8 cellular contexts compared by ENCODE assay signal in the genomic region with DNA sequence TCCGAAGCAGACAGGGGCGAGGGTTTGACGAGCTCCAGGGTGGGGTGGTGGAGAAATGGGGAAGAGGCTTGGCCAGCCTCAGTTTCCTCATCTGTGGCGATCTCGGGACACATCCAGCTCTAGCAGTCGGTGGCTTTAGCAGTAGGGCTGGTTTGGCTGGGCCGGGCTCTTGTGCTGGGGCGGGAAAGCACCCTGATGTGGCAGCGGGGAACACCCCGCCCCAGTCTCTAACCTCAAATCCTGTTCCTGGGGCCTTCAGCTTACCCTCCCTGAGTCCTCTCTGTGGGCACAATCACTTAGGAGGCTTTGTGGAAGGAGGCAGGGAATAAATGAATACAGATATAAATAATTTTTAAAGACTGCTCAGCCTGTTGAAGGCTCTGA. TPM values are rescaled to one million over a fixed set of nuclear protein-coding genes. Genes with fewer than 3 reads are reported as not detected.
DNase-seq lines count a peak whose midpoint lies in the region; ATAC-seq and TF ChIP-seq lines count a peak whose summit lies in the region.

No MANE protein-coding gene starts in this region.

- peak overlapping the region; percentile 98 to 99 for H3K27ac Mint-ChIP-seq in activated naive CD4-positive, alpha-beta T cell treated with anti-CD3 and anti-CD28 coated beads, Interleukin-2, amount 50 U/mL, for 72 hours

- no peaks in the 10 kb centered on the region for H3K9me3 ChIP-seq in RWPE2 (ENCODE audit: severe bottlenecking)

- H3K4me3 ChIP-seq in RWPE2 (ENCODE audit: severe bottlenecking): peak overlapping the region; percentile 96

- peak overlapping the region; percentile 82 for H3K27ac ChIP-seq in RWPE2 (ENCODE audit: poor library complexity, severe bottlenecking)

- no peaks in the 10 kb centered on the region for H3K27me3 ChIP-seq in RWPE2 (ENCODE audit: insufficient read depth, poor library complexity, severe bottlenecking)

- ATAC-seq in GM18502 (IDR thresholded peaks at IDR 0.05; ENCODE audit: poor library complexity, unreplicated experiment) (peak; percentile 35), HG02763 (IDR thresholded peaks at IDR 0.05; ENCODE audit: unreplicated experiment) (peak; percentile 22), RWPE2 (ENCODE audit: low read depth) (peak; percentile 24)
- peak; percentile 29 to 62 for ATAC-seq in activated naive CD4-positive, alpha-beta T cell treated with anti-CD3 and anti-CD28 coated beads, Interleukin-2, amount 50 U/mL, for 72 hours

- H3K4me1 ChIP-seq in RWPE2 (ENCODE audit: insufficient read depth, poor library complexity, severe bottlenecking): peaks cover 6% of the 10 kb centered on the region

- H3K36me3 Mint-ChIP-seq in activated naive CD4-positive, alpha-beta T cell treated with anti-CD3 and anti-CD28 coated beads, Interleukin-2, amount 50 U/mL, for 72 hours: peaks cover 22 to 34% of the 10 kb centered on the region in 2 donors

- H3K9me3 Mint-ChIP-seq in activated naive CD4-positive, alpha-beta T cell treated with anti-CD3 and anti-CD28 coated beads, Interleukin-2, amount 50 U/mL, for 72 hours: no peaks in the 10 kb centered on the region

- peaks cover 22% of the 10 kb centered on the region for H3K36me3 ChIP-seq in RWPE2 (ENCODE audit: low read depth)

- DNase-seq in RWPE2 (ENCODE audit: low spot score) (no peak), hepatic stellate cell (ENCODE audit: low spot score) (peak; percentile 43), NCI-H524 treated with DMSO at 0.1 percent for 48 hours (lab: John Stamatoyannopoulos, UW) (no peak), NCI-H128 (lab: John Stamatoyannopoulos, UW; ENCODE audit: unreplicated experiment) (no peak)
- peak; percentile 67 to 82 for DNase-seq in activated naive CD4-positive, alpha-beta T cell treated with anti-CD3 and anti-CD28 coated beads, Interleukin-2, amount 50 U/mL, for 72 hours (ENCODE audit: low spot score in 2 of 2)
- DNase-seq in stimulated activated CD4-positive, alpha-beta T cell treated with anti-CD3 and anti-CD28 coated beads, Interleukin-12 subunit alpha, Interleukin-12 subunit beta, amount 100 ng/mL, for 24 hours (ENCODE audit: low read depth in 2 of 2): peak; percentile 45 to 60

- TF ChIP-seq CTCF in RWPE2 (IDR thresholded peaks at IDR 0.05; ENCODE audit: poor library complexity, severe bottlenecking): no peak

RNA-seq across cellular contexts. Expression of a gene that starts 1.1 kb away (rescaled TPM):
- total RNA-seq in activated naive CD4-positive, alpha-beta T cell treated with anti-CD3 and anti-CD28 coated beads, Interleukin-2, amount 50 U/mL, for 72 hours: 10 to 100 TPM; 32.9 to 66.6 TPM

RNA-seq across cellular contexts. Expression of a gene that starts 26.5 kb away (rescaled TPM):
- total RNA-seq in activated naive CD4-positive, alpha-beta T cell treated with anti-CD3 and anti-CD28 coated beads, Interleukin-2, amount 50 U/mL, for 72 hours: 10 to 100 TPM; 25.6 to 50.7 TPM

Comparison
In these comparisons a context has a peak if more than half of its experiments do, and no peak if none do; other contexts are left out.
1. DNase-seq: peak in activated naive CD4-positive, alpha-beta T cell treated with anti-CD3 and anti-CD28 coated beads, Interleukin-2, amount 50 U/mL, for 72 hours (2 of 2), hepatic stellate cell (single experiment) and stimulated activated CD4-positive, alpha-beta T cell treated with anti-CD3 and anti-CD28 coated beads, Interleukin-12 subunit alpha, Interleukin-12 subunit beta, amount 100 ng/mL, for 24 hours (2 of 2); none in RWPE2 (single experiment), NCI-H524 treated with DMSO at 0.1 percent for 48 hours (single experiment) and NCI-H128 (single experiment).
2. Peak in every context shown above with its lines, with median percentiles within 50 percentile points of each other: ATAC-seq.